Comparison of ENCODE assay signal across 28 cellular contexts in genomic region chr9:112796485-112796884, GRCh38.
"Had no signal": no experiment of that assay in that cellular context is flagged by ENCODE, and none has a peak within 500 bp of the region (broad histone marks: within the 10 kb centered on the region; RNA-seq: fewer than 3 reads in every experiment).

No MANE protein-coding gene starts in this region.

- ATAC-seq: heart right ventricle; mucosa of descending colon; naive thymus-derived CD4-positive, alpha-beta T cell; natural killer cell treated with Interleukin-12 subunit alpha and Interleukin-12 subunit beta and Interleukin-15 and Interleukin-18, amount 100 ng/mL, for 72 hours; pancreas; stimulated activated memory B cell treated with anti-CD40 and anti-IgM and Interleukin-4, amounts not matched to agents 10 μg/mL and 1 μg/mL and 100 μg/mL, for 72 hours; stimulated activated naive CD8-positive, alpha-beta T cell treated with anti-CD3 and anti-CD28 coated beads, Interleukin-15, amount 100 ng/mL, for 72 hours had no signal

- H3K9me3 Mint-ChIP-seq: memory B cell; naive thymus-derived CD4-positive, alpha-beta T cell; natural killer cell treated with Interleukin-12 subunit alpha and Interleukin-12 subunit beta and Interleukin-15 and Interleukin-18, amount 100 ng/mL, for 72 hours; neural crest cell; stimulated activated memory B cell treated with anti-CD40 and anti-IgM and Interleukin-4, amounts not matched to agents 10 μg/mL and 1 μg/mL and 100 μg/mL, for 72 hours; stimulated activated naive CD8-positive, alpha-beta T cell treated with anti-CD3 and anti-CD28 coated beads, Interleukin-15, amount 100 ng/mL, for 72 hours had no signal

- H3K4me1 ChIP-seq: pancreas, prostate gland, thyroid gland had no signal

- H3K36me3 ChIP-seq: heart right ventricle, left ventricle myocardium inferior, pancreas, prostate gland, sigmoid colon, spleen, thyroid gland, transverse colon, upper lobe of left lung, vagina had no signal

- H3K27ac Mint-ChIP-seq: memory B cell; stimulated activated memory B cell treated with anti-CD40 and anti-IgM and Interleukin-4, amounts not matched to agents 10 μg/mL and 1 μg/mL and 100 μg/mL, for 72 hours; stimulated activated naive CD8-positive, alpha-beta T cell treated with anti-CD3 and anti-CD28 coated beads, Interleukin-15, amount 100 ng/mL, for 72 hours had no signal

- H3K27me3 Mint-ChIP-seq: memory B cell; naive thymus-derived CD4-positive, alpha-beta T cell; natural killer cell treated with Interleukin-12 subunit alpha and Interleukin-12 subunit beta and Interleukin-15 and Interleukin-18, amount 100 ng/mL, for 72 hours; stimulated activated memory B cell treated with anti-CD40 and anti-IgM and Interleukin-4, amounts not matched to agents 10 μg/mL and 1 μg/mL and 100 μg/mL, for 72 hours; stimulated activated naive CD8-positive, alpha-beta T cell treated with anti-CD3 and anti-CD28 coated beads, Interleukin-15, amount 100 ng/mL, for 72 hours had no signal

- H3K36me3 Mint-ChIP-seq: memory B cell; naive thymus-derived CD4-positive, alpha-beta T cell; natural killer cell treated with Interleukin-12 subunit alpha and Interleukin-12 subunit beta and Interleukin-15 and Interleukin-18, amount 100 ng/mL, for 72 hours; stimulated activated memory B cell treated with anti-CD40 and anti-IgM and Interleukin-4, amounts not matched to agents 10 μg/mL and 1 μg/mL and 100 μg/mL, for 72 hours had no signal

- H3K4me3 ChIP-seq: heart right ventricle, hepatocyte, left ventricle myocardium inferior, mucosa of descending colon, pancreas, prostate gland, sigmoid colon, spleen, testis, thyroid gland, transverse colon, upper lobe of left lung, vagina had no signal

- H3K27me3 ChIP-seq: heart right ventricle, hepatocyte, pancreas, sigmoid colon, spleen, testis, thyroid gland, transverse colon, upper lobe of left lung, vagina had no signal

- H3K4me1 Mint-ChIP-seq: neural crest cell had no signal

- DNase-seq: heart right ventricle; islet precursor cell; left ventricle myocardium inferior; midbrain; mucosa of descending colon; naive thymus-derived CD4-positive, alpha-beta T cell; nucleus accumbens; pancreas; posterior cingulate gyrus; retina; right cardiac atrium; sigmoid colon; small intestine; spleen; stimulated activated CD4-positive, alpha-beta T cell treated with anti-CD3 and anti-CD28 coated beads, Interleukin-4, amount 100 ng/mL, for 24 hours; stimulated activated naive CD4-positive, alpha-beta T cell treated with Interleukin-2 at 50 U/mL for 16 hours; stimulated activated naive CD8-positive, alpha-beta T cell treated with anti-CD3 and anti-CD28 coated beads, Interleukin-15, amount 100 ng/mL, for 72 hours; testis; thyroid gland; transverse colon; upper lobe of left lung had no signal

- H3K4me3 Mint-ChIP-seq: memory B cell; naive thymus-derived CD4-positive, alpha-beta T cell; natural killer cell treated with Interleukin-12 subunit alpha and Interleukin-12 subunit beta and Interleukin-15 and Interleukin-18, amount 100 ng/mL, for 72 hours; neural crest cell; stimulated activated memory B cell treated with anti-CD40 and anti-IgM and Interleukin-4, amounts not matched to agents 10 μg/mL and 1 μg/mL and 100 μg/mL, for 72 hours; stimulated activated naive CD8-positive, alpha-beta T cell treated with anti-CD3 and anti-CD28 coated beads, Interleukin-15, amount 100 ng/mL, for 72 hours had no signal

- H3K9me3 ChIP-seq: heart right ventricle, left ventricle myocardium inferior, mucosa of descending colon, pancreas, prostate gland, sigmoid colon, spleen, testis, thyroid gland, transverse colon, upper lobe of left lung, vagina had no signal
